In genomic region chr19:3950871-3951861, GRCh38 we compare ENCODE assay signal across 9 cellular contexts. TPM values are rescaled to one million over a fixed set of nuclear protein-coding genes. Genes with fewer than 3 reads are reported as not detected.
DNase-seq lines count a peak whose midpoint lies in the region; ATAC-seq and TF ChIP-seq lines count a peak whose summit lies in the region.
"Had no signal": no experiment of that assay in that cellular context is flagged by ENCODE, and none has a peak within 500 bp of the region (broad histone marks: within the 10 kb centered on the region; RNA-seq: fewer than 3 reads in every experiment).

No MANE protein-coding gene starts in this region.

- ATAC-seq in GM19452 (IDR thresholded peaks at IDR 0.05; ENCODE audit: unreplicated experiment), result no peak
- ATAC-seq in GM18505 (IDR thresholded peaks at IDR 0.05; ENCODE audit: unreplicated experiment), result no peak
- ATAC-seq in GM21528 (IDR thresholded peaks at IDR 0.05; ENCODE audit: low FRiP score, unreplicated experiment), result no peak

- no peak overlapping the region for H3K23ac ChIP-seq in trophoblast cell (ENCODE audit: low read length)

- H3K27ac ChIP-seq in SJCRH30 (peak overlapping the region; percentile 90), esophagus squamous epithelium (peak overlapping the region; percentile 16 to 86 (median 70)), trophoblast cell (ENCODE audit: low read depth, low read length) (no peak overlapping the region)

- no peak overlapping the region for H2AK5ac ChIP-seq in trophoblast cell (ENCODE audit: low read length)

- WGBS in esophagus squamous epithelium, 2 donors, result 42 to 52% methylated on average over 14 to 16 of the region's 41 CpGs
- no CpG with 5 or more reads among the region's 41 CpGs for WGBS in trophoblast cell (ENCODE audit: extremely low coverage, insufficient coverage, insufficient read length)

- no peak overlapping the region for H2BK120ac ChIP-seq in trophoblast cell (ENCODE audit: insufficient read depth, low read length, poor library complexity)

- no peak overlapping the region for H4K91ac ChIP-seq in trophoblast cell (ENCODE audit: low read depth, low read length)

- no peak overlapping the region for H2BK5ac ChIP-seq in trophoblast cell (ENCODE audit: low read depth, low read length, poor library complexity)

- no peak overlapping the region for H4K8ac ChIP-seq in trophoblast cell (ENCODE audit: low read depth, low read length)

- H3K79me1 ChIP-seq in trophoblast cell (ENCODE audit: low read length), result no peaks in the 10 kb centered on the region

- DNase-seq in DMS 273 (lab: John Stamatoyannopoulos, UW; ENCODE audit: unreplicated experiment), result peak; percentile 77
- DNase-seq in SJCRH30, result peak; percentile 88 to 91
- no peak for DNase-seq in esophagus squamous epithelium (lab: John Stamatoyannopoulos, UW)
- DNase-seq in trophoblast cell, result peak; percentile 22 to 36
- no peak for DNase-seq in effector CD4-positive, alpha-beta T cell
- DNase-seq: NCI-H226 had no signal

- H3K18ac ChIP-seq in trophoblast cell (ENCODE audit: low read length), result no peak overlapping the region

- H3K9ac ChIP-seq in trophoblast cell (ENCODE audit: low read length), result no peak overlapping the region

- intact Hi-C loops in esophagus squamous epithelium (cut with DNase I), result no loop called here

- H2BK12ac ChIP-seq in trophoblast cell (ENCODE audit: low read length), result peak overlapping the region; percentile 4

- H2AFZ ChIP-seq in trophoblast cell (ENCODE audit: insufficient read depth, low read length, poor library complexity), result no peak overlapping the region

- H3K27me3 ChIP-seq in SJCRH30 (no peaks in the 10 kb centered on the region), esophagus squamous epithelium (no peaks in the 10 kb centered on the region), trophoblast cell (ENCODE audit: insufficient read depth, low read length) (no peaks in the 10 kb centered on the region)

- no peaks in the 10 kb centered on the region for H3K79me2 ChIP-seq in trophoblast cell (ENCODE audit: control insufficient read depth, insufficient read depth, low read length, poor library complexity)

- H3K36me3 ChIP-seq in SJCRH30, result peaks cover 1% of the 10 kb centered on the region
- peaks cover 0 to 8% (median 0%) of the 10 kb centered on the region in 3 donors for H3K36me3 ChIP-seq in esophagus squamous epithelium
- peaks cover 13 to 15% of the 10 kb centered on the region in 2 experiments for H3K36me3 ChIP-seq in trophoblast cell (ENCODE audit: control insufficient read depth in 1 of 2, insufficient read depth in 2 of 2, low read length in 2 of 2)

- H3K4me2 ChIP-seq in trophoblast cell (ENCODE audit: low read length), result no peak overlapping the region

- no peak for TF ChIP-seq CTCF in esophagus squamous epithelium (IDR thresholded peaks at IDR 0.05)

- H3K4me3 ChIP-seq in SJCRH30 (peak overlapping the region; percentile 57), esophagus squamous epithelium (peak overlapping the region in 3 of 4 donors; percentile 1 to 48 (median 16)), trophoblast cell (ENCODE audit: low read depth, low read length) (no peak overlapping the region)

- peaks cover 16% of the 10 kb centered on the region; the same call in 1 of the 2 replicates for H3K4me1 ChIP-seq in SJCRH30
- H3K4me1 ChIP-seq in esophagus squamous epithelium, result peaks cover 0 to 38% (median 10%) of the 10 kb centered on the region in 3 donors
- peaks cover 7 to 13% of the 10 kb centered on the region in 2 experiments for H3K4me1 ChIP-seq in trophoblast cell (ENCODE audit: control insufficient read depth in 1 of 2, insufficient read depth in 2 of 2, low read length in 2 of 2)

- H3K9me3 ChIP-seq in SJCRH30 (replicated peaks) (no peaks in the 10 kb centered on the region), esophagus squamous epithelium (no peaks in the 10 kb centered on the region), trophoblast cell (ENCODE audit: insufficient read depth, low read depth, low read length) (no peaks in the 10 kb centered on the region)

- H3K14ac ChIP-seq in trophoblast cell (ENCODE audit: low read length), result no peak overlapping the region

- TF ChIP-seq POLR2A in esophagus squamous epithelium (IDR thresholded peaks at IDR 0.05) (no peak), GM18505 (IDR thresholded peaks at IDR 0.05; ENCODE audit: borderline replicate concordance, extremely low read depth, insufficient read depth, insufficient read length) (no peak)

- no peak overlapping the region for H4K12ac ChIP-seq in trophoblast cell (ENCODE audit: low read depth, low read length)

- H3K4ac ChIP-seq in trophoblast cell (ENCODE audit: low read depth, low read length), result no peak overlapping the region

RNA-seq across cellular contexts. Expression of gene NMRK2, which starts 18.3 kb away (rescaled TPM):
- total RNA-seq in SJCRH30 (2014; rRNA removed; shearing (Covaris generic)), result 0.79 and 1.1 TPM in 2 replicates
- total RNA-seq in esophagus squamous epithelium, result not detected
- polyA plus RNA-seq in trophoblast cell (2013), result 4.5 and 5.6 TPM in 2 replicates

RNA-seq across cellular contexts. Expression of gene DAPK3, which starts 19.7 kb away (rescaled TPM):
- 39.1 and 41.9 TPM in 2 replicates for total RNA-seq in SJCRH30 (2014; rRNA removed; shearing (Covaris generic))
- 10 to 100 TPM; 38.2 to 60.4 (median 45.9) TPM for total RNA-seq in esophagus squamous epithelium
- 151 and 155 TPM in 2 replicates for polyA plus RNA-seq in trophoblast cell (2013)

RNA-seq across cellular contexts. Expression of gene EEF2, which starts 34.1 kb away (rescaled TPM):
- total RNA-seq in SJCRH30 (2014; rRNA removed; shearing (Covaris generic)), result 1,658 and 1,674 TPM in 2 replicates
- total RNA-seq in esophagus squamous epithelium, result 1,000 to 10,000 TPM; 1,210 to 2,054 (median 1,565) TPM
- polyA plus RNA-seq in trophoblast cell (2013), result 1,711 and 1,770 TPM in 2 replicates

RNA-seq across cellular contexts. Expression of gene PIAS4, which starts 56.4 kb away (rescaled TPM):
- total RNA-seq in SJCRH30 (2014; rRNA removed; shearing (Covaris generic)), result 32.8 and 35.1 TPM in 2 replicates
- total RNA-seq in esophagus squamous epithelium, result 10 to 100 TPM; 11.4 to 15.1 (median 13.0) TPM
- 73.6 and 81.3 TPM in 2 replicates for polyA plus RNA-seq in trophoblast cell (2013)

Comparison
In these comparisons a context has a peak if more than half of its experiments do, and no peak if none do; other contexts are left out.
1. DNase-seq: peak in DMS 273 (single experiment), SJCRH30 (2 of 2) and trophoblast cell (2 of 2); none in esophagus squamous epithelium (single experiment) and effector CD4-positive, alpha-beta T cell (single experiment).